10 cellular contexts compared by ENCODE assay signal in the genomic region with DNA sequence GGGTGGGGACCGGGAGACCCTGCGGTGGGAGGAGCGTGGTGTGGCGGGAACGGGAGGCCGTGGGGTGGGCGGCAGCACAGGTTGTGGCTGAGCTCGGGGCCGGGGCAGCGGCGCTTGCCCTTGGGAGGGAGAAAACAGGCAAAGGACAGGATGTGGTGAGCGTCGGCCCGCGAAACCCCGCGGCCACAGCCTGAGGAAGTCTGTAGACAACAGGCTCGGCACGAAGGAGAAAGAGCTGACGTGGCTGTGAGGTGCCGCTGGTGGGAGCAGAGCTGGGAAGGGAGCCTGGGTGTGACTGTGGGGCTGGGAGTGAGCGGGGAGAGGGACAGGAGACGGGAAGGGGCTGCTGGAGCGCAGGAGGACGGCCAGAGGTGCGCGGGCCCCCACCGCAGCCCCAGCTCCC.
DNase-seq lines count a peak whose midpoint lies in the region; ATAC-seq and TF ChIP-seq lines count a peak whose summit lies in the region.
"Had no signal": no experiment of that assay in that cellular context is flagged by ENCODE, and none has a peak within 500 bp of the region (broad histone marks: within the 10 kb centered on the region; RNA-seq: fewer than 3 reads in every experiment).

No MANE protein-coding gene starts in this region.

- H3K27ac Mint-ChIP-seq in activated naive CD8-positive, alpha-beta T cell treated with anti-CD3 and anti-CD28 coated beads for 36 hours: peak overlapping the region; percentile 97
- H3K27ac Mint-ChIP-seq: nephron had no signal

- H3K9me3 ChIP-seq in Peyer's patch (no peaks in the 10 kb centered on the region), BE2C (no peaks in the 10 kb centered on the region)
- H3K9me3 ChIP-seq: ascending aorta had no signal

- peak overlapping the region; percentile 87 for H3K4me3 Mint-ChIP-seq in activated naive CD8-positive, alpha-beta T cell treated with anti-CD3 and anti-CD28 coated beads for 36 hours
- H3K4me3 Mint-ChIP-seq: nephron had no signal

- H3K9me3 Mint-ChIP-seq in activated naive CD8-positive, alpha-beta T cell treated with anti-CD3 and anti-CD28 coated beads for 36 hours: no peaks in the 10 kb centered on the region
- H3K9me3 Mint-ChIP-seq: nephron had no signal

- POLR2A ChIA-PET in GM10248 (lab: Yijun Ruan, JAX): no interaction called here

- no peak for TF ChIP-seq CTCF in GM10248 (IDR thresholded peaks at IDR 0.05; ENCODE audit: control extremely low read depth, extremely low read depth, low read depth, missing control alignments)
- no peak for TF ChIP-seq CTCF in Peyer's patch (IDR thresholded peaks at IDR 0.05)
- TF ChIP-seq CTCF in BE2C (IDR thresholded peaks at IDR 0.05; ENCODE audit: low read depth, low read length): no peak

- peak overlapping the region; percentile 54 to 71 (median 60) for H3K27ac ChIP-seq in Peyer's patch
- H3K27ac ChIP-seq in rectal smooth muscle tissue (ENCODE audit: low read depth, low read length): no peak overlapping the region

- H3K36me3 Mint-ChIP-seq in activated naive CD8-positive, alpha-beta T cell treated with anti-CD3 and anti-CD28 coated beads for 36 hours: peaks cover 4% of the 10 kb centered on the region

- peak overlapping the region; percentile 31 to 35 (median 34) for H3K4me3 ChIP-seq in Peyer's patch
- peak overlapping the region; percentile 47 for H3K4me3 ChIP-seq in rectal smooth muscle tissue (ENCODE audit: low read length)
- no peak overlapping the region for H3K4me3 ChIP-seq in BE2C (ENCODE audit: low read depth, low read length)
- H3K4me3 ChIP-seq: ascending aorta had no signal

- H3K36me3 ChIP-seq in Peyer's patch (no peaks in the 10 kb centered on the region), rectal smooth muscle tissue (ENCODE audit: control insufficient read depth, insufficient read depth, low read length) (no peaks in the 10 kb centered on the region), BE2C (no peaks in the 10 kb centered on the region)
- H3K36me3 ChIP-seq: ascending aorta had no signal

- DNase-seq in GM10248 (ENCODE audit: extremely low spot score) (peak; percentile 76), Peyer's patch (peak; percentile 55 to 87 (median 55)), HCEC 1CT (no peak), BE2C (no peak), NCI-H524 treated with DMSO at 0.1 percent for 48 hours (lab: John Stamatoyannopoulos, UW) (no peak)
- peak; percentile 72 for DNase-seq in activated naive CD8-positive, alpha-beta T cell treated with anti-CD3 and anti-CD28 coated beads for 36 hours

- ATAC-seq in HG02588 (IDR thresholded peaks at IDR 0.05; ENCODE audit: unreplicated experiment): peak; percentile 55

- H3K27me3 ChIP-seq in Peyer's patch (no peaks in the 10 kb centered on the region), rectal smooth muscle tissue (ENCODE audit: control insufficient read depth, insufficient read depth, low read length) (no peaks in the 10 kb centered on the region), BE2C (no peaks in the 10 kb centered on the region)
- H3K27me3 ChIP-seq: ascending aorta had no signal

- H3K4me1 Mint-ChIP-seq in activated naive CD8-positive, alpha-beta T cell treated with anti-CD3 and anti-CD28 coated beads for 36 hours: peaks cover 26% of the 10 kb centered on the region

- no peaks in the 10 kb centered on the region for H3K27me3 Mint-ChIP-seq in activated naive CD8-positive, alpha-beta T cell treated with anti-CD3 and anti-CD28 coated beads for 36 hours

- H3K4me1 ChIP-seq in Peyer's patch (peaks cover 0 to 15% (median 9%) of the 10 kb centered on the region in 4 donors), rectal smooth muscle tissue (ENCODE audit: control insufficient read depth, insufficient read depth, low read length) (no peaks in the 10 kb centered on the region), BE2C (no peaks in the 10 kb centered on the region; the same call in 1 of the 2 replicates)
- H3K4me1 ChIP-seq: ascending aorta had no signal

- H3K9ac ChIP-seq in rectal smooth muscle tissue (ENCODE audit: low read length): no peak overlapping the region

- CTCF ChIA-PET in GM10248 (lab: Yijun Ruan, JAX): interaction anchor here (1.7 kb wide), 1 partner anchor 19 kb away, joined by 4 read pairs; no protein-coding TSS in a partner anchor

- no peak for TF ChIP-seq POLR2A in Peyer's patch (IDR thresholded peaks at IDR 0.05)

Comparison
In these comparisons a context has a peak if more than half of its experiments do, and no peak if none do; other contexts are left out.
1. DNase-seq: peak in GM10248 (single experiment), Peyer's patch (3 of 3) and activated naive CD8-positive, alpha-beta T cell treated with anti-CD3 and anti-CD28 coated beads for 36 hours (single experiment); none in HCEC 1CT (single experiment), BE2C (single experiment) and NCI-H524 treated with DMSO at 0.1 percent for 48 hours (single experiment).